ENCODE assay signal across 1 cellular context in the genomic region with DNA sequence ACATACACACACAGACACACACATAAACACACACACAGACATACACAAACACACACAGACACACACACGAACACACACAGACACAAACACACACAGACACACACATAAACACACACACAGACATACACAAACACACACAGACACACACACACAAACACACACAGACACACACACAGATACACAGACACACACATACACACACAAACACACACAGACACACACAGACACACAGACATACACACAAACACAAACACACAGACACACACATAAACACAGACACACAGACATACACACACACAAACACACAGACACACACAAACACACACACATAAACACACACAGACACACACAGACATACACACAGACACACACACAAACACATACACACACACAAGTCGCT.
TF ChIP-seq lines count a peak whose summit lies in the region.

No MANE protein-coding gene starts in this region.

TF ChIP-seq in HEK293, 187 proteins besides CTCF, POLR2A, EP300 and RAD21:
- TF ChIP-seq, protein P1, sequence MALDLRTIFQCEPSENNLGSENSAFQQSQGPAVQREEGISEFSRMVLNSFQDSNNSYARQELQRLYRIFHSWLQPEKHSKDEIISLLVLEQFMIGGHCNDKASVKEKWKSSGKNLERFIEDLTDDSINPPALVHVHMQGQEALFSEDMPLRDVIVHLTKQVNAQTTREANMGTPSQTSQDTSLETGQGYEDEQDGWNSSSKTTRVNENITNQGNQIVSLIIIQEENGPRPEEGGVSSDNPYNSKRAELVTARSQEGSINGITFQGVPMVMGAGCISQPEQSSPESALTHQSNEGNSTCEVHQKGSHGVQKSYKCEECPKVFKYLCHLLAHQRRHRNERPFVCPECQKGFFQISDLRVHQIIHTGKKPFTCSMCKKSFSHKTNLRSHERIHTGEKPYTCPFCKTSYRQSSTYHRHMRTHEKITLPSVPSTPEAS (tag by site-specific recombination; IDR thresholded peaks at IDR 0.05): peak; percentile 88
